ENCODE assay signal across 1 cellular context in genomic region chrX:101550825-101551767, GRCh38.
TF ChIP-seq lines count a peak whose summit lies in the region.

No MANE protein-coding gene starts in this region.

TF ChIP-seq in IMR-90, 13 proteins besides CTCF, POLR2A, EP300 and RAD21 (continued from another document):
- no peak for TF ChIP-seq USF2 (IDR thresholded peaks at IDR 0.05; ENCODE audit: low read depth, low read length)
- TF ChIP-seq ELK1 (IDR thresholded peaks at IDR 0.05; ENCODE audit: borderline replicate concordance, low read depth, low read length): no peak
